26 cellular contexts compared by ENCODE assay signal in the genomic region with DNA sequence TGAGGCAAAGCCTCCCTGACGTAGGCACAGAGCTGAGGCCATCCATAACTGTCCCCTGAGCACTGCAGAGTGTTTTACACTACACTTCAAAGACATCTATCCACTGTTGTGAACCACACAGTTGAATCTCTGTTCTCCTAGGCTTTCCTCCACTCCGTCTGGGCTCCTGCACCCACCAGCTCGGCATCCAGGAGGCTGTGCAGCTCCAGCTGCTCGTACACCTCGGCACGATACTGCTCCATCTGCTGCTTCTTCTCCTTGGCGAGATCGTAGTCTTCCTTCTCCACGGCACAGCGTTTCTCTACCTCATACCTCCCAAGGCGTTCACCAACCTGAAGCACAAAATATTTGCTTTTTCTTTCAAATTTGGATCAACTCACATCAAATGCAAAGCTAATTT. TPM values are rescaled to one million over a fixed set of nuclear protein-coding genes. Genes with fewer than 3 reads are reported as not detected.
DNase-seq lines count a peak whose midpoint lies in the region; FAIRE-seq and TF ChIP-seq lines count a peak whose summit lies in the region.
"Had no signal": no experiment of that assay in that cellular context is flagged by ENCODE, and none has a peak within 500 bp of the region (broad histone marks: within the 10 kb centered on the region; RNA-seq: fewer than 3 reads in every experiment).

No MANE protein-coding gene starts in this region.

- no peaks in the 10 kb centered on the region for H3K79me1 ChIP-seq in H9 (ENCODE audit: insufficient read depth, low read depth, low read length, poor library complexity, severe bottlenecking)

- no peak overlapping the region for H3T11ph ChIP-seq in H9 (ENCODE audit: low read length)

- no peak overlapping the region for H2BK12ac ChIP-seq in H9 (ENCODE audit: insufficient read length, low read depth, low read length)

- no peak overlapping the region for H3K14ac ChIP-seq in H9 (ENCODE audit: insufficient read depth, low read length)

- H4K20me1 ChIP-seq in H9 (ENCODE audit: control insufficient read depth, insufficient read depth, insufficient read length): no peaks in the 10 kb centered on the region

- H3K79me2 ChIP-seq in H9 (ENCODE audit: insufficient read depth, low read length): no peaks in the 10 kb centered on the region

- no peak overlapping the region for H4K5ac ChIP-seq in H9 (ENCODE audit: insufficient read length, low read depth, low read length)

- H3K23ac ChIP-seq in H9 (ENCODE audit: insufficient read length, low read depth, low read length): no peak overlapping the region

- WGBS in H9 (ENCODE audit: extremely low coverage, insufficient read length, low lambda C conversion rate): no CpG with 5 or more reads among the region's 11 CpGs

- no peaks in the 10 kb centered on the region for H3K23me2 ChIP-seq in H9 (ENCODE audit: insufficient read length, low read depth, low read length, poor library complexity, severe bottlenecking)

- no peaks in the 10 kb centered on the region for H3K4me1 Mint-ChIP-seq in H9
- H3K4me1 Mint-ChIP-seq: CD4-positive, alpha-beta memory T cell; CD4-positive, CD25-positive, alpha-beta regulatory T cell; CD8-positive, alpha-beta memory T cell had no signal

- peak; percentile 58 for FAIRE-seq in bronchial epithelial cell (lab: Jason Lieb, UNC)
- FAIRE-seq in kidney (lab: Jason Lieb, UNC): no peak
- FAIRE-seq: A204.1, GM12891, GM18507 had no signal

- no peak overlapping the region for H2BK20ac ChIP-seq in H9 (ENCODE audit: low read depth, low read length, poor library complexity, severe bottlenecking)

- H2BK5ac ChIP-seq in H9 (ENCODE audit: insufficient read length, low read length): no peak overlapping the region

- no peaks in the 10 kb centered on the region for H3K27me3 Mint-ChIP-seq in H9 (ENCODE audit: low read depth)
- H3K27me3 Mint-ChIP-seq: B cell; CD4-positive, alpha-beta memory T cell; CD4-positive, CD25-positive, alpha-beta regulatory T cell; CD8-positive, alpha-beta memory T cell had no signal

- TF ChIP-seq CTCF in H9 (conservative IDR thresholded peaks at IDR 0.05): no peak
- no peak for TF ChIP-seq CTCF in bronchial epithelial cell (IDR thresholded peaks at IDR 0.05; ENCODE audit: insufficient read depth, low read length, severe bottlenecking)
- TF ChIP-seq CTCF in kidney (IDR thresholded peaks at IDR 0.05; ENCODE audit: borderline replicate concordance, extremely low read depth, insufficient read depth): no peak

- DNase-seq in H9: no peak
- no peak for DNase-seq in bronchial epithelial cell (ENCODE audit: low read depth)
- peak; percentile 22 for DNase-seq in kidney
- no peak for DNase-seq in NOMO-1 treated with dmso at 0.1 percent for 144 hours (lab: John Stamatoyannopoulos, UW; ENCODE audit: unreplicated experiment)
- DNase-seq in ACHN: no peak
- DNase-seq in hypothalamus (lab: John Stamatoyannopoulos, UW): no peak
- DNase-seq in NCI-H2029 (lab: John Stamatoyannopoulos, UW): no peak
- DNase-seq: 8988T; AML-193; C1 segment of cervical spinal cord; CD4-positive, alpha-beta memory T cell; CD4-positive, CD25-positive, alpha-beta regulatory T cell; CD8-positive, alpha-beta memory T cell; COR-L47; DMS 273 treated with DMSO at 0.1 percent for 48 hours; DMS153; DMS53; DMS79; DND-41; EL; GDM1 had no signal

- peaks cover 27% of the 10 kb centered on the region for H3K36me3 ChIP-seq in bronchial epithelial cell (ENCODE audit: control insufficient read depth, insufficient read depth, low read length)
- peaks cover 31 to 48% of the 10 kb centered on the region in 2 donors for H3K36me3 ChIP-seq in kidney (ENCODE audit: control insufficient read depth in 1 of 2, insufficient read depth in 2 of 2, low read length in 2 of 2)

- in situ Hi-C loops in ACHN (cut with HindIII; ENCODE audit: low pct_ligation_motif_present, low pct_unique_long_range_greater_than_20kb, low sequenced_read_pairs): no loop called here

- H3K27me3 ChIP-seq in H9 (ENCODE audit: insufficient read depth, low read length) (no peaks in the 10 kb centered on the region), bronchial epithelial cell (ENCODE audit: control insufficient read depth, insufficient read depth, low read length) (no peaks in the 10 kb centered on the region)

- H3K9ac ChIP-seq in H9 (ENCODE audit: extremely low read depth, insufficient read length, low read length): no peak overlapping the region
- H3K9ac ChIP-seq in kidney (ENCODE audit: low read length in 2 of 2): no peak overlapping the region

- H3K4me3 Mint-ChIP-seq in H9: no peak overlapping the region
- H3K4me3 Mint-ChIP-seq: B cell; CD14-positive monocyte; CD4-positive, alpha-beta memory T cell; CD4-positive, CD25-positive, alpha-beta regulatory T cell; CD8-positive, alpha-beta memory T cell had no signal

- H4K91ac ChIP-seq in H9 (ENCODE audit: insufficient read length, low read depth, low read length): no peak overlapping the region

- no peak overlapping the region for H2BK15ac ChIP-seq in H9 (ENCODE audit: low read depth, low read length)

- H3K27ac Mint-ChIP-seq in H9: peak overlapping the region in 2 of 3 experiments; percentile 22 to 49; a peak in 3 of 7 replicates
- H3K27ac Mint-ChIP-seq: CD14-positive monocyte; CD4-positive, CD25-positive, alpha-beta regulatory T cell; CD8-positive, alpha-beta memory T cell had no signal

- H4K8ac ChIP-seq in H9 (replicated peaks; ENCODE audit: insufficient read length, low read depth, low read length): no peak overlapping the region

- H3K4me2 ChIP-seq in H9 (ENCODE audit: insufficient read depth, insufficient read length, low read length): no peak overlapping the region

- H3K27ac ChIP-seq in H9 (ENCODE audit: insufficient read length, low read depth, low read length) (no peak overlapping the region), kidney (ENCODE audit: low read depth in 2 of 2, low read length in 2 of 2) (no peak overlapping the region)

- no peak overlapping the region for H3K4me3 ChIP-seq in bronchial epithelial cell (ENCODE audit: low read depth, low read length)
- no peak overlapping the region for H3K4me3 ChIP-seq in kidney (ENCODE audit: low read length in 2 of 2)

- peaks cover 4 to 5% of the 10 kb centered on the region in 2 experiments; a peak in 4 of 5 replicates for H3K9me3 Mint-ChIP-seq in H9

- no peak overlapping the region for H2AK5ac ChIP-seq in H9 (ENCODE audit: insufficient read length, low read length)

- no peak overlapping the region for H3K56ac ChIP-seq in H9 (ENCODE audit: insufficient read length, low read depth, low read length)

- H3K4me1 ChIP-seq in H9 (ENCODE audit: insufficient read depth, low read length) (no peaks in the 10 kb centered on the region), kidney (ENCODE audit: control insufficient read depth in 1 of 2, insufficient read depth in 1 of 2, low read depth in 1 of 2, low read length in 2 of 2) (no peaks in the 10 kb centered on the region)

- no peak overlapping the region for H3K4ac ChIP-seq in H9 (ENCODE audit: low read depth, low read length)

- H3K9me3 ChIP-seq in H9 (ENCODE audit: control insufficient read depth, low read depth, low read length) (no peaks in the 10 kb centered on the region), kidney (ENCODE audit: control insufficient read depth in 1 of 2, low read length in 2 of 2) (no peaks in the 10 kb centered on the region)

- H2BK120ac ChIP-seq in H9 (ENCODE audit: low read depth, low read length, poor library complexity, severe bottlenecking): no peak overlapping the region

- intact Hi-C loops in kidney (cut with DNase I): no loop called here

- H3K18ac ChIP-seq in H9 (ENCODE audit: insufficient read length, low read depth, low read length): no peak overlapping the region

- H3K36me3 Mint-ChIP-seq in H9 (ENCODE audit: insufficient read depth in 1 of 3, low read depth in 3 of 3): peaks cover 30 to 69% (median 40%) of the 10 kb centered on the region in 3 experiments

- H2AFZ ChIP-seq in H9 (ENCODE audit: low read length): no peak overlapping the region

RNA-seq across cellular contexts. Expression of a gene that starts 18.2 kb away (rescaled TPM):
- 34.5 and 40.8 TPM in 2 replicates for total RNA-seq in H9 (2021)
- total RNA-seq in bronchial epithelial cell: 15.3 and 21.5 TPM in 2 replicates
- total RNA-seq in kidney: 51.2 TPM
- polyA plus RNA-seq in kidney (ENCODE audit: insufficient read depth, low read depth, low replicate concordance): 11.1 TPM

RNA-seq across cellular contexts. Expression of a gene that starts 18.5 kb away (rescaled TPM):
- total RNA-seq in H9 (2021): 9.1 and 9.7 TPM in 2 replicates
- total RNA-seq in bronchial epithelial cell: 2.6 and 3.9 TPM in 2 replicates
- total RNA-seq in kidney: 8.2 TPM
- 5.6 TPM for polyA plus RNA-seq in kidney (ENCODE audit: insufficient read depth, low read depth, low replicate concordance)

RNA-seq across cellular contexts. Expression of a gene that starts 42.5 kb away (rescaled TPM):
- 65.1 and 72.8 TPM in 2 replicates for total RNA-seq in H9 (2021)
- total RNA-seq in bronchial epithelial cell: 35.6 and 37.9 TPM in 2 replicates
- total RNA-seq in kidney: 42.4 TPM
- 28.8 TPM for polyA plus RNA-seq in kidney (ENCODE audit: insufficient read depth, low read depth, low replicate concordance)
